Comparison of ENCODE assay signal across 8 cellular contexts in genomic region chr7:2519119-2519930, GRCh38. TPM values are rescaled to one million over a fixed set of nuclear protein-coding genes. Genes with fewer than 3 reads are reported as not detected.
DNase-seq lines count a peak whose midpoint lies in the region; ATAC-seq, FAIRE-seq and TF ChIP-seq lines count a peak whose summit lies in the region.

Gene LFNG, plus strand, starts transcription at chr7:2519774. Its CDS starts 88 bp downstream, at chr7:2519862.

- peak; percentile 100 for TF ChIP-seq POLR2A in H54 (IDR thresholded peaks at IDR 0.05; ENCODE audit: low read depth, low read length)
- TF ChIP-seq POLR2A in gastroesophageal sphincter (IDR thresholded peaks at IDR 0.05): peak; percentile 81 to 82

- WGBS in gastroesophageal sphincter (ENCODE audit: low coverage in 1 of 2), 2 donors: no CpG with 5 or more reads among the region's 95 CpGs

- in situ Hi-C loops in SK-MEL-5 (cut with HindIII; ENCODE audit: low pct_unique_long_range_greater_than_20kb, low sequenced_read_pairs): no loop called here

- no peaks in the 10 kb centered on the region for H3K36me3 ChIP-seq in gastroesophageal sphincter

- peaks cover 0 to 58% (median 26%) of the 10 kb centered on the region in 3 donors for H3K4me1 ChIP-seq in gastroesophageal sphincter

- H3K4me3 ChIP-seq in gastroesophageal sphincter: peak within 1 kb of the TSS; percentile 24 to 62

- no peak for TF ChIP-seq EP300 in gastroesophageal sphincter (IDR thresholded peaks at IDR 0.05)

- no peak for FAIRE-seq in H54 (lab: Jason Lieb, UNC)

- peak within 1 kb of the TSS in 3 of 4 donors; percentile 43 to 63 (median 57) for H3K27ac ChIP-seq in gastroesophageal sphincter

- peak in 1 of 4 experiments; percentile 16 for TF ChIP-seq CTCF in gastroesophageal sphincter (IDR thresholded peaks at IDR 0.05)

- H3K9me3 ChIP-seq in gastroesophageal sphincter: no peaks in the 10 kb centered on the region

- DNase-seq in GDM1 (lab: John Stamatoyannopoulos, UW) (peak; percentile 95), H54 (ENCODE audit: insufficient read length, low spot score) (peak; percentile 100), M059J (ENCODE audit: low read depth) (peak; percentile 88), SK-MEL-5 (ENCODE audit: low read depth, low spot score) (peak; percentile 91), nucleus accumbens (lab: John Stamatoyannopoulos, UW) (peak in 51 of 56 donors; percentile 36 to 93 (median 78)), superior temporal gyrus (ENCODE audit: extremely low spot score) (peak; percentile 90)
- DNase-seq in activated naive CD4-positive, alpha-beta T cell (lab: John Stamatoyannopoulos, UW): peak in 3 of 4 experiments; percentile 38 to 75 (median 63)

- peak; percentile 92 for ATAC-seq in gastroesophageal sphincter

- H3K27me3 ChIP-seq in gastroesophageal sphincter: peaks cover 56% of the 10 kb centered on the region

RNA-seq across cellular contexts. Expression of gene LFNG, which starts in this region (rescaled TPM):
- total RNA-seq in M059J (2014; rRNA removed; shearing (Covaris generic)): 4.9 and 11.9 TPM in 2 replicates
- total RNA-seq in SK-MEL-5 (2014; rRNA removed; shearing (Covaris generic)): 5.3 and 7.7 TPM in 2 replicates
- 14.2 and 19.0 TPM in 2 replicates for polyA plus RNA-seq in SK-MEL-5 (2015; cell fraction: cytosol; rRNA removed)
- polyA plus RNA-seq in SK-MEL-5 (2015; cell fraction: nucleus; rRNA removed): 15.0 and 23.2 TPM in 2 replicates
- 1 to 10 TPM; 4.4 to 9.8 (median 8.4) TPM for total RNA-seq in gastroesophageal sphincter

Comparison
In these comparisons a context has a peak if more than half of its experiments do, and no peak if none do; other contexts are left out.
1. Peak in every context shown above with its lines: DNase-seq, ATAC-seq, H3K4me3 ChIP-seq and H3K27ac ChIP-seq.